Comparison of ENCODE assay signal across 26 cellular contexts in genomic region chr5:128973244-128973643, GRCh38. TPM values are rescaled to one million over a fixed set of nuclear protein-coding genes. Genes with fewer than 3 reads are reported as not detected.
"Had no signal": no experiment of that assay in that cellular context is flagged by ENCODE, and none has a peak within 500 bp of the region (broad histone marks: within the 10 kb centered on the region; RNA-seq: fewer than 3 reads in every experiment).

No MANE protein-coding gene starts in this region.

- H3K4me3 ChIP-seq: left lung, lung, pancreas, prostate gland, sigmoid colon, spleen, suprapubic skin, thoracic aorta, tibial artery, upper lobe of right lung had no signal

- H3K27ac ChIP-seq: left lung, pancreas, prostate gland, sigmoid colon, spleen, suprapubic skin, thoracic aorta, tibial artery, upper lobe of right lung had no signal

- DNase-seq: hypothalamus; immature natural killer cell; kidney; left colon; mesendoderm; naive B cell; natural killer cell; nucleus accumbens; pancreas; retina; right cardiac atrium; sigmoid colon; small intestine; spleen; stimulated activated CD4-positive, alpha-beta T cell treated with anti-CD3 and anti-CD28 coated beads, Interleukin-4, amount 100 ng/mL, for 24 hours; stimulated activated naive CD4-positive, alpha-beta T cell; tibial artery; trophoblast cell; upper lobe of right lung had no signal

RNA-seq across cellular contexts. Expression of gene SLC27A6, which starts 8.0 kb away (rescaled TPM):
- total RNA-seq: kidney, mononuclear cell, natural killer cell, osteoblast, upper lobe of right lung had no signal
